In genomic region chr15:30038667-30039523, GRCh38 we compare ENCODE assay signal across 17 cellular contexts. TPM values are rescaled to one million over a fixed set of nuclear protein-coding genes. Genes with fewer than 3 reads are reported as not detected.
DNase-seq lines count a peak whose midpoint lies in the region; TF ChIP-seq lines count a peak whose summit lies in the region.
"Had no signal": no experiment of that assay in that cellular context is flagged by ENCODE, and none has a peak within 500 bp of the region (broad histone marks: within the 10 kb centered on the region; RNA-seq: fewer than 3 reads in every experiment).

No MANE protein-coding gene starts in this region.

- H3K27ac Mint-ChIP-seq in CD14-positive monocyte: no peak overlapping the region
- H3K27ac Mint-ChIP-seq: activated T-helper 2 cell treated with anti-CD3 and anti-CD28 coated beads, Interferon-gamma antibody, Interleukin-2, Interleukin-4, amounts not matched to agents 10 μg/mL and 5 μg/mL and 100 μg/mL, durations not matched to agents 14 hours and 24 hours and 36 hours; CD4-positive, alpha-beta memory T cell; stimulated activated naive CD8-positive, alpha-beta T cell treated with anti-CD3 and anti-CD28 coated beads, Interleukin-15, Interleukin-2, amounts not matched to agents 100 ng/mL and 50 ng/mL, for 24 hours had no signal

- DNase-seq in DMS53 (lab: John Stamatoyannopoulos, UW) (peak; percentile 23), MG63 (peak; percentile 95), colonic mucosa (peak; percentile 24), NCI-H1930 (lab: John Stamatoyannopoulos, UW) (no peak), CD14-positive monocyte (ENCODE audit: low spot score) (no peak), vagina (ENCODE audit: extremely low spot score in 2 of 2) (no peak)
- DNase-seq: CD4-positive, alpha-beta memory T cell; esophagus squamous epithelium; NCI-H187 treated with DMSO at 0.1 percent for 48 hours; OCI-M1 had no signal

- peaks cover 0 to 5% (median 2%) of the 10 kb centered on the region in 7 donors for H3K9me3 Mint-ChIP-seq in CD14-positive monocyte
- H3K9me3 Mint-ChIP-seq: activated T-helper 2 cell treated with anti-CD3 and anti-CD28 coated beads, Interferon-gamma antibody, Interleukin-2, Interleukin-4, amounts not matched to agents 10 μg/mL and 5 μg/mL and 100 μg/mL, durations not matched to agents 14 hours and 24 hours and 36 hours; stimulated activated naive CD8-positive, alpha-beta T cell treated with anti-CD3 and anti-CD28 coated beads, Interleukin-15, Interleukin-2, amounts not matched to agents 100 ng/mL and 50 ng/mL, for 24 hours had no signal

- no peak overlapping the region for H3K4me2 ChIP-seq in parathyroid adenoma (ENCODE audit: low read length)
- H3K4me2 ChIP-seq: KMS-11 had no signal

- H3K27me3 Mint-ChIP-seq in CD14-positive monocyte (ENCODE audit: low read depth in 3 of 3): peaks cover 1 to 8% (median 2%) of the 10 kb centered on the region in 3 donors

- no peaks in the 10 kb centered on the region for H3K36me3 ChIP-seq in MG63
- no peaks in the 10 kb centered on the region for H3K36me3 ChIP-seq in colonic mucosa
- H3K36me3 ChIP-seq in parathyroid adenoma (ENCODE audit: control insufficient read depth, insufficient read depth, low read length): no peaks in the 10 kb centered on the region
- H3K36me3 ChIP-seq in vagina: no peaks in the 10 kb centered on the region
- H3K36me3 ChIP-seq: esophagus squamous epithelium, prostate gland had no signal

- no peak overlapping the region for H3K27ac ChIP-seq in colonic mucosa
- H3K27ac ChIP-seq in parathyroid adenoma: peak overlapping the region; percentile 55
- no peak overlapping the region for H3K27ac ChIP-seq in vagina
- H3K27ac ChIP-seq: esophagus squamous epithelium, KMS-11, prostate gland had no signal

- no peak for TF ChIP-seq CTCF in colonic mucosa (IDR thresholded peaks at IDR 0.05)
- TF ChIP-seq CTCF in parathyroid adenoma (IDR thresholded peaks at IDR 0.05): no peak
- no peak for TF ChIP-seq CTCF in CD14-positive monocyte (IDR thresholded peaks at IDR 0.05)
- no peak for TF ChIP-seq CTCF in vagina (IDR thresholded peaks at IDR 0.05)

- no peaks in the 10 kb centered on the region for H3K4me1 ChIP-seq in colonic mucosa
- no peaks in the 10 kb centered on the region for H3K4me1 ChIP-seq in parathyroid adenoma
- H3K4me1 ChIP-seq in vagina: no peaks in the 10 kb centered on the region
- H3K4me1 ChIP-seq: prostate gland had no signal

- H3K27me3 ChIP-seq in MG63: no peaks in the 10 kb centered on the region
- H3K27me3 ChIP-seq in colonic mucosa: no peaks in the 10 kb centered on the region
- no peaks in the 10 kb centered on the region for H3K27me3 ChIP-seq in parathyroid adenoma (ENCODE audit: control insufficient read depth, insufficient read depth, low read length)
- H3K27me3 ChIP-seq in vagina: no peaks in the 10 kb centered on the region
- H3K27me3 ChIP-seq: esophagus squamous epithelium had no signal

- no peak overlapping the region for H2AFZ ChIP-seq in parathyroid adenoma

- no peaks in the 10 kb centered on the region for H3K79me2 ChIP-seq in parathyroid adenoma

- no peak for TF ChIP-seq POLR2A in vagina (IDR thresholded peaks at IDR 0.05)

- intact Hi-C loops in colonic mucosa (cut with DNase I): no loop called here
- intact Hi-C loops in CD14-positive monocyte (cut with micrococcal nuclease): no loop called here
- intact Hi-C loops in vagina (cut with DNase I): no loop called here

- H3K9ac ChIP-seq in colonic mucosa (ENCODE audit: low read depth in 2 of 2, low read length in 2 of 2) (no peak overlapping the region), parathyroid adenoma (no peak overlapping the region)
- H3K9ac ChIP-seq: KMS-11 had no signal

- no peaks in the 10 kb centered on the region for H3K36me3 Mint-ChIP-seq in CD14-positive monocyte
- H3K36me3 Mint-ChIP-seq: CD4-positive, alpha-beta memory T cell had no signal

- H3K4me3 ChIP-seq in MG63: no peak overlapping the region
- no peak overlapping the region for H3K4me3 ChIP-seq in colonic mucosa
- H3K4me3 ChIP-seq in parathyroid adenoma (ENCODE audit: low read depth, low read length): no peak overlapping the region
- no peak overlapping the region for H3K4me3 ChIP-seq in vagina
- H3K4me3 ChIP-seq: esophagus squamous epithelium, prostate gland had no signal

- no peak overlapping the region for H3K4me3 Mint-ChIP-seq in CD14-positive monocyte
- H3K4me3 Mint-ChIP-seq: CD4-positive, alpha-beta memory T cell; central memory CD8-positive, alpha-beta T cell; stimulated activated naive CD8-positive, alpha-beta T cell treated with anti-CD3 and anti-CD28 coated beads, Interleukin-15, Interleukin-2, amounts not matched to agents 100 ng/mL and 50 ng/mL, for 24 hours had no signal

- H3K4me1 Mint-ChIP-seq in CD14-positive monocyte: no peaks in the 10 kb centered on the region
- H3K4me1 Mint-ChIP-seq: CD4-positive, alpha-beta memory T cell; central memory CD8-positive, alpha-beta T cell had no signal

- peaks cover 7% of the 10 kb centered on the region; the same call in 1 of the 2 replicates for H3K9me3 ChIP-seq in MG63
- H3K9me3 ChIP-seq in colonic mucosa: no peaks in the 10 kb centered on the region
- H3K9me3 ChIP-seq in parathyroid adenoma (ENCODE audit: control insufficient read depth, low read length): no peaks in the 10 kb centered on the region
- H3K9me3 ChIP-seq in vagina: no peaks in the 10 kb centered on the region
- H3K9me3 ChIP-seq: esophagus squamous epithelium, prostate gland had no signal

RNA-seq across cellular contexts. Expression of gene GOLGA8J, which starts 43.9 kb away (rescaled TPM):
- 0.07 TPM in 1 of 2 replicates, not detected in the other for total RNA-seq in MG63 (2014; rRNA removed; shearing (Covaris generic); ENCODE audit: low replicate concordance)
- total RNA-seq in colonic mucosa (under 1 TPM in 1 of 2 donors, not detected in 1; 0.35 TPM), vagina (not detected)
- polyA plus RNA-seq in CD14-positive monocyte: not detected
- total RNA-seq: activated T-helper 2 cell treated with anti-CD3 and anti-CD28 coated beads, Interferon-gamma antibody, Interleukin-2, Interleukin-4, amounts not matched to agents 10 μg/mL and 5 μg/mL and 100 μg/mL, durations not matched to agents 14 hours and 24 hours and 36 hours; esophagus squamous epithelium; mononuclear cell had no signal
- polyA plus RNA-seq: CD4-positive, alpha-beta memory T cell had no signal

Comparison
In these comparisons a context has a peak if more than half of its experiments do, and no peak if none do; other contexts are left out.
1. DNase-seq: peak in DMS53 (single experiment), MG63 (single experiment) and colonic mucosa (single experiment); none in NCI-H1930 (0 of 2), CD14-positive monocyte (single experiment) and vagina (0 of 2).